ENCODE assay signal across 8 cellular contexts in genomic region chr9:76562511-76562911, GRCh38.
DNase-seq lines count a peak whose midpoint lies in the region; ATAC-seq lines count a peak whose summit lies in the region.

No MANE protein-coding gene starts in this region.

- H3K36me3 ChIP-seq in naive thymus-derived CD4-positive, alpha-beta T cell (ENCODE audit: control insufficient read depth in 2 of 3, insufficient read depth in 3 of 3, low read length in 3 of 3): no peaks in the 10 kb centered on the region

- no peaks in the 10 kb centered on the region for H3K9me3 Mint-ChIP-seq in activated CD4-positive, alpha-beta T cell treated with anti-CD3 and anti-CD28 coated beads for 36 hours (ENCODE audit: low read depth)
- H3K9me3 Mint-ChIP-seq in activated CD4-positive, alpha-beta T cell treated with anti-CD3 and anti-CD28 coated beads, Interleukin-2, amount 10 ng/mL, durations not matched to agents 7 days and 5 days: peaks cover 2% of the 10 kb centered on the region
- peaks cover 0 to 8% (median 0%) of the 10 kb centered on the region in 11 donors for H3K9me3 Mint-ChIP-seq in naive thymus-derived CD4-positive, alpha-beta T cell
- H3K9me3 Mint-ChIP-seq in naive thymus-derived CD8-positive, alpha-beta T cell: peaks cover 0 to 6% (median 0%) of the 10 kb centered on the region in 9 donors

- peak; percentile 91 for ATAC-seq in activated CD4-positive, alpha-beta T cell treated with anti-CD3 and anti-CD28 coated beads for 36 hours
- ATAC-seq in HG03025 (IDR thresholded peaks at IDR 0.05; ENCODE audit: low FRiP score, unreplicated experiment): peak; percentile 72
- peak; percentile 71 for ATAC-seq in naive thymus-derived CD4-positive, alpha-beta T cell
- no peak for ATAC-seq in naive thymus-derived CD8-positive, alpha-beta T cell

- no peak for DNase-seq in activated CD4-positive, alpha-beta T cell treated with anti-CD3 and anti-CD28 coated beads for 36 hours
- no peak for DNase-seq in activated CD4-positive, alpha-beta T cell treated with anti-CD3 and anti-CD28 coated beads, Interleukin-2, amount 10 ng/mL, durations not matched to agents 7 days and 5 days
- DNase-seq in SIG-M5 treated with dmso at 0.1 percent for 504 hours (lab: John Stamatoyannopoulos, UW; ENCODE audit: unreplicated experiment) (peak; percentile 89), DMS 273 (lab: John Stamatoyannopoulos, UW; ENCODE audit: unreplicated experiment) (no peak)
- no peak for DNase-seq in naive thymus-derived CD4-positive, alpha-beta T cell
- no peak for DNase-seq in naive thymus-derived CD8-positive, alpha-beta T cell
- no peak for DNase-seq in stimulated activated CD4-positive, alpha-beta T cell treated with anti-CD3 and anti-CD28 coated beads, Interleukin-4, amount 100 ng/mL, for 24 hours

- CTCF ChIA-PET in activated CD4-positive, alpha-beta T cell treated with anti-CD3 and anti-CD28 coated beads for 36 hours (lab: Charles Lee): interaction anchor here (0.6 to 1.1 kb wide), 4 partner anchors 13 to 145 kb away, joined by 3 to 6 read pairs (median 3); no protein-coding TSS in a partner anchor
- CTCF ChIA-PET in activated CD4-positive, alpha-beta T cell treated with anti-CD3 and anti-CD28 coated beads, Interleukin-2, amount 10 ng/mL, durations not matched to agents 7 days and 5 days (lab: Charles Lee): interaction anchor here (0.6 to 1.5 kb wide), 7 partner anchors 8 to 116 kb away, joined by 3 to 5 read pairs (median 3); no protein-coding TSS in a partner anchor
- CTCF ChIA-PET in naive thymus-derived CD4-positive, alpha-beta T cell (lab: Charles Lee): no interaction called here

- H3K4me3 Mint-ChIP-seq in activated CD4-positive, alpha-beta T cell treated with anti-CD3 and anti-CD28 coated beads for 36 hours: no peak overlapping the region
- no peak overlapping the region for H3K4me3 Mint-ChIP-seq in activated CD4-positive, alpha-beta T cell treated with anti-CD3 and anti-CD28 coated beads, Interleukin-2, amount 10 ng/mL, durations not matched to agents 7 days and 5 days
- no peak overlapping the region for H3K4me3 Mint-ChIP-seq in naive thymus-derived CD4-positive, alpha-beta T cell
- peak overlapping the region in 1 of 10 donors; percentile 48 for H3K4me3 Mint-ChIP-seq in naive thymus-derived CD8-positive, alpha-beta T cell

- intact Hi-C loops in activated CD4-positive, alpha-beta T cell treated with anti-CD3 and anti-CD28 coated beads for 36 hours (cut with DNase I, micrococcal nuclease): loop anchor here (2.0 to 5.0 kb wide), 6 partner anchors 14 to 168 kb away; partner anchors contain the start of genes GCNT1 (in 1 of the 2) and RFK (in 1 of the 2)
- intact Hi-C loops in naive thymus-derived CD4-positive, alpha-beta T cell (cut with micrococcal nuclease): no loop called here

- H3K36me3 Mint-ChIP-seq in activated CD4-positive, alpha-beta T cell treated with anti-CD3 and anti-CD28 coated beads for 36 hours (ENCODE audit: low read depth): no peaks in the 10 kb centered on the region
- H3K36me3 Mint-ChIP-seq in activated CD4-positive, alpha-beta T cell treated with anti-CD3 and anti-CD28 coated beads, Interleukin-2, amount 10 ng/mL, durations not matched to agents 7 days and 5 days (ENCODE audit: low read depth): no peaks in the 10 kb centered on the region
- no peaks in the 10 kb centered on the region for H3K36me3 Mint-ChIP-seq in naive thymus-derived CD4-positive, alpha-beta T cell
- no peaks in the 10 kb centered on the region for H3K36me3 Mint-ChIP-seq in naive thymus-derived CD8-positive, alpha-beta T cell

- H3K27ac Mint-ChIP-seq in activated CD4-positive, alpha-beta T cell treated with anti-CD3 and anti-CD28 coated beads for 36 hours: no peak overlapping the region
- no peak overlapping the region for H3K27ac Mint-ChIP-seq in activated CD4-positive, alpha-beta T cell treated with anti-CD3 and anti-CD28 coated beads, Interleukin-2, amount 10 ng/mL, durations not matched to agents 7 days and 5 days
- no peak overlapping the region for H3K27ac Mint-ChIP-seq in naive thymus-derived CD4-positive, alpha-beta T cell
- H3K27ac Mint-ChIP-seq in naive thymus-derived CD8-positive, alpha-beta T cell: peak overlapping the region in 1 of 10 donors; percentile 26

- POLR2A ChIA-PET in activated CD4-positive, alpha-beta T cell treated with anti-CD3 and anti-CD28 coated beads for 36 hours (lab: Charles Lee): interaction anchor here (0.8 kb wide), 1 partner anchor 103 kb away, joined by 3 read pairs; the partner anchor contains the start of gene GCNT1
- POLR2A ChIA-PET in activated CD4-positive, alpha-beta T cell treated with anti-CD3 and anti-CD28 coated beads, Interleukin-2, amount 10 ng/mL, durations not matched to agents 7 days and 5 days (lab: Charles Lee): no interaction called here
- POLR2A ChIA-PET in naive thymus-derived CD4-positive, alpha-beta T cell (lab: Charles Lee): no interaction called here
- POLR2A ChIA-PET in naive thymus-derived CD8-positive, alpha-beta T cell (lab: Charles Lee): no interaction called here

- no peaks in the 10 kb centered on the region for H3K9me3 ChIP-seq in naive thymus-derived CD4-positive, alpha-beta T cell (ENCODE audit: control insufficient read depth in 2 of 3, low read length in 3 of 3)

- no peak overlapping the region for H3K27ac ChIP-seq in naive thymus-derived CD4-positive, alpha-beta T cell (ENCODE audit: low read depth, low read length)

- no peak overlapping the region for H3K4me3 ChIP-seq in naive thymus-derived CD4-positive, alpha-beta T cell (ENCODE audit: low read length)

- peaks cover 19% of the 10 kb centered on the region for H3K4me1 Mint-ChIP-seq in activated CD4-positive, alpha-beta T cell treated with anti-CD3 and anti-CD28 coated beads for 36 hours
- H3K4me1 Mint-ChIP-seq in activated CD4-positive, alpha-beta T cell treated with anti-CD3 and anti-CD28 coated beads, Interleukin-2, amount 10 ng/mL, durations not matched to agents 7 days and 5 days: peaks cover 5% of the 10 kb centered on the region
- H3K4me1 Mint-ChIP-seq in naive thymus-derived CD4-positive, alpha-beta T cell: peaks cover 0 to 9% (median 0%) of the 10 kb centered on the region in 7 donors
- H3K4me1 Mint-ChIP-seq in naive thymus-derived CD8-positive, alpha-beta T cell: peaks cover 0 to 56% (median 0%) of the 10 kb centered on the region in 4 donors

- no peaks in the 10 kb centered on the region for H3K27me3 ChIP-seq in naive thymus-derived CD4-positive, alpha-beta T cell (ENCODE audit: control insufficient read depth in 2 of 2, insufficient read depth in 2 of 2, low read length in 2 of 2)

- peaks cover 15% of the 10 kb centered on the region for H3K27me3 Mint-ChIP-seq in activated CD4-positive, alpha-beta T cell treated with anti-CD3 and anti-CD28 coated beads for 36 hours
- peaks cover 10% of the 10 kb centered on the region for H3K27me3 Mint-ChIP-seq in activated CD4-positive, alpha-beta T cell treated with anti-CD3 and anti-CD28 coated beads, Interleukin-2, amount 10 ng/mL, durations not matched to agents 7 days and 5 days
- H3K27me3 Mint-ChIP-seq in naive thymus-derived CD4-positive, alpha-beta T cell: peaks cover 3 to 22% (median 9%) of the 10 kb centered on the region in 5 donors
- peaks cover 0 to 7% (median 3%) of the 10 kb centered on the region in 5 donors for H3K27me3 Mint-ChIP-seq in naive thymus-derived CD8-positive, alpha-beta T cell

- H3K4me1 ChIP-seq in naive thymus-derived CD4-positive, alpha-beta T cell (ENCODE audit: control insufficient read depth in 2 of 2, insufficient read depth in 2 of 2, low read length in 2 of 2): no peaks in the 10 kb centered on the region

Comparison
In these comparisons a context has a peak if more than half of its experiments do, and no peak if none do; other contexts are left out.
1. ATAC-seq: peak in activated CD4-positive, alpha-beta T cell treated with anti-CD3 and anti-CD28 coated beads for 36 hours (single experiment), HG03025 (single experiment) and naive thymus-derived CD4-positive, alpha-beta T cell (single experiment); none in naive thymus-derived CD8-positive, alpha-beta T cell (0 of 2).
2. intact Hi-C loops: an anchor here in activated CD4-positive, alpha-beta T cell treated with anti-CD3 and anti-CD28 coated beads for 36 hours (2.0 to 5.0 kb wide); none called in naive thymus-derived CD4-positive, alpha-beta T cell.